Comparison of ENCODE assay signal across 8 cellular contexts in the genomic region with DNA sequence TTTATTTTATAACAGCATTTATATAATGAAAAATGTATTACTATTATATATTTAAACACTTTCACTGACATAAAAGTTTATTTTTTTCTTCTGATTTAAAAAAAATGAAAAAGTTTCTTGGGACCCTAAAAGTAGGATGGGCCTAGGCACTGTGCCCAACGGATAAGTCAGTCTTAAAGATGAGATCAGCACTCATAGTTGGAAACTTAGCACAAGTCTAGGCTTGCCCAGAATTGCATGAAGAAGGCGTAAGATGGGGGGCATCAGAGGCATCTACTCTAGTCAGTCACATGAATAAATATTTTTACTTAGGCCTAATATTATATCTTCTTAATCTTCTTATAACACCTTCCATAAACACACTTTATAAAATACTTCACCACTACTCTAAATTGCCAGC.
"Had no signal": no experiment of that assay in that cellular context is flagged by ENCODE, and none has a peak within 500 bp of the region (broad histone marks: within the 10 kb centered on the region; RNA-seq: fewer than 3 reads in every experiment).

No MANE protein-coding gene starts in this region.

- H2AFZ ChIP-seq: GM23338 had no signal

- H3K4me2 ChIP-seq: GM23338 had no signal

- DNase-seq: H9, HCEC 1CT, KBM-7 had no signal

- H3K4me3 ChIP-seq: GM23338 had no signal

- FAIRE-seq: H1, H54, HepG2 had no signal

- H3K27ac ChIP-seq: HL-60 had no signal

- ATAC-seq: GM23338, HepG2 had no signal
